ENCODE assay signal across 12 cellular contexts in the genomic region with DNA sequence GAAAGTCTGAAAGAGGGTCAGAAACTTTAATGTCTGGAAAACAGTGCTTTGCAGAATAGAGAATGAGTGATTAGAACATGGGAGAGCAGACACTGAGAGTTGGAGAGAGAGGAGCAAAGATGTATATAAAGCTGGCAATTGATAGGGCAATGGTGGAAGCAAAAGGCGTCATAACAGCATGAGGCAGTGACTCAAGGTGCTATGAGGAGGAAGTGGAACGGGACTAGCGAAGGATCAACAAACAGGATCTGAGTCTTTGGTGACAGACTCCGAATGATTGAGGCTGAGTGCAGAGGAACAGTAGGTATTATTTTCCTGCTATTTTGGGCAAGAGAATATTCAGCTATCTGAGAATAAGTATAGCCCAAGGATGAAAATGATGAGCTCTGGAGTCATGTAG. TPM values are rescaled to one million over a fixed set of nuclear protein-coding genes. Genes with fewer than 3 reads are reported as not detected.
"Had no signal": no experiment of that assay in that cellular context is flagged by ENCODE, and none has a peak within 500 bp of the region (broad histone marks: within the 10 kb centered on the region; RNA-seq: fewer than 3 reads in every experiment).

No MANE protein-coding gene starts in this region.

- H3K27me3 ChIP-seq: esophagus muscularis mucosa, pancreas, transverse colon had no signal

- H3K9me3 ChIP-seq: esophagus muscularis mucosa, left ventricle myocardium inferior, pancreas, transverse colon had no signal

- H3K4me1 ChIP-seq: pancreas had no signal

- ATAC-seq: naive thymus-derived CD8-positive, alpha-beta T cell; sciatic nerve; stimulated activated naive CD8-positive, alpha-beta T cell treated with anti-CD3 and anti-CD28 coated beads, Interleukin-15, Interleukin-2, amounts not matched to agents 100 U/mL and 50 U/mL, for 24 hours had no signal

- H3K36me3 ChIP-seq: left ventricle myocardium inferior, pancreas, transverse colon had no signal

- H3K4me3 ChIP-seq: esophagus muscularis mucosa, left ventricle myocardium inferior, pancreas, transverse colon had no signal

- H3K27ac ChIP-seq: esophagus muscularis mucosa, left ventricle myocardium inferior, pancreas, transverse colon had no signal

- DNase-seq: activated naive CD4-positive, alpha-beta T cell treated with Interleukin-2 at 50 U/mL for 16 hours; activated T-cell treated with anti-CD3 and anti-CD28 coated beads for 4 hours; hippocampal formation; kidney; left ventricle myocardium inferior; naive thymus-derived CD8-positive, alpha-beta T cell; pancreas; stimulated activated naive CD8-positive, alpha-beta T cell treated with anti-CD3 and anti-CD28 coated beads, Interleukin-15, Interleukin-2, amounts not matched to agents 100 U/mL and 50 U/mL, for 24 hours; T-helper 2 cell; transverse colon had no signal

RNA-seq across cellular contexts. Expression of a gene that starts 41.0 kb away (rescaled TPM):
- total RNA-seq: naive thymus-derived CD8-positive, alpha-beta T cell had no signal
- polyA plus RNA-seq: naive thymus-derived CD8-positive, alpha-beta T cell had no signal
